Comparison of ENCODE assay signal across 19 cellular contexts in the genomic region with DNA sequence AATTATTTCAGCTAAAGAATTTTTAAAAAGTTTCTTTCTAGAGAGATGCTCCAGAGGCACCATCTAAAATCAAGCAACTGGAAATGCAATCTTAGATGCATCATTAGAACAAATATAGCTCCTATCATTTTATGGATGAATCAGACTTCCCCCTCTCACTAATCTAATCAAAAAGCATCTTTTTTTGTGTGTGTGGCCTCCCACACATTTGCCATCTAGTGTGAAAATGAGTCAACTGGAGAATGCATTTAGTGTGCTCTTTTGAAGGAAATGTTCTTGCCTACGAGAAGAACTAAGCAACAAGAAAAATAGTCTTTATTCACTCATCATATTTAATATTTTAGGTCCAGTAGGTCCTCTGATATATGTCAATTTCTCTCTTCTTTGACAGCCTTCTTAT. TPM values are rescaled to one million over a fixed set of nuclear protein-coding genes. Genes with fewer than 3 reads are reported as not detected.
DNase-seq lines count a peak whose midpoint lies in the region; ATAC-seq and TF ChIP-seq lines count a peak whose summit lies in the region.
"Had no signal": no experiment of that assay in that cellular context is flagged by ENCODE, and none has a peak within 500 bp of the region (broad histone marks: within the 10 kb centered on the region; RNA-seq: fewer than 3 reads in every experiment).

No MANE protein-coding gene starts in this region.

- no TSS peak for BruUV-seq in A673 (replicated peaks; lab: Mats Ljungman, UMichigan)

- peaks cover 25% of the 10 kb centered on the region for H3K9me3 Mint-ChIP-seq in T-helper 2 cell treated with Interferon-gamma antibody and Interleukin-4, amounts not matched to agents 5 μg/mL and 100 μg/mL, for 36 hours
- H3K9me3 Mint-ChIP-seq: H9 had no signal

- no peak for TF ChIP-seq EP300 in tibial nerve (IDR thresholded peaks at IDR 0.05)

- H3K9me3 ChIP-seq in A673 (ENCODE audit: low read depth, low read length, poor library complexity, severe bottlenecking) (no peaks in the 10 kb centered on the region), tibial nerve (no peaks in the 10 kb centered on the region)
- H3K9me3 ChIP-seq: adrenal gland had no signal

- POLR2A ChIA-PET in A673 (lab: Charles Lee; ENCODE audit: low non-redundant PET), result no interaction called here

- H3K27me3 ChIP-seq in A673 (replicated peaks; ENCODE audit: insufficient read depth, low read depth, low read length, poor library complexity), result no peaks in the 10 kb centered on the region
- H3K27me3 ChIP-seq in tibial nerve, result no peaks in the 10 kb centered on the region
- H3K27me3 ChIP-seq: adrenal gland, foreskin keratinocyte had no signal

- TF ChIP-seq CTCF in A673 (conservative IDR thresholded peaks at IDR 0.05; ENCODE audit: low read depth, low read length) (no peak), cardiac fibroblast (IDR thresholded peaks at IDR 0.05; ENCODE audit: low read depth, low read length) (no peak), tibial nerve (IDR thresholded peaks at IDR 0.05) (no peak)

- H3K4me3 ChIP-seq in A673 (ENCODE audit: low read depth, low read length, poor library complexity, severe bottlenecking), result no peak overlapping the region
- H3K4me3 ChIP-seq in cardiac fibroblast (replicated peaks in 1 of 2; ENCODE audit: low read depth in 2 of 2, low read length in 2 of 2), result no peak overlapping the region
- H3K4me3 ChIP-seq in tibial nerve, result no peak overlapping the region
- H3K4me3 ChIP-seq: adrenal gland had no signal

- TF ChIP-seq POLR2A in tibial nerve (IDR thresholded peaks at IDR 0.05), result no peak

- CTCF ChIA-PET in A673 (lab: Charles Lee), result no interaction called here

- ATAC-seq in HG03159 (IDR thresholded peaks at IDR 0.05; ENCODE audit: unreplicated experiment), result no peak
- ATAC-seq: activated CD4-positive, alpha-beta T cell treated with anti-CD3 and anti-CD28 coated beads for 36 hours; effector memory CD8-positive, alpha-beta T cell had no signal

- DNase-seq in A673 (ENCODE audit: low spot score) (peak; percentile 4), LHCN-M2 (ENCODE audit: low read depth) (peak; percentile 44), cardiac fibroblast (ENCODE audit: low read depth in 2 of 2) (peak; percentile 5 to 38), kidney glomerular epithelial cell (lab: John Stamatoyannopoulos, UW) (peak; percentile 48), tibial nerve (ENCODE audit: low spot score in 2 of 2) (no peak)
- DNase-seq in T-helper 2 cell treated with Interferon-gamma antibody and Interleukin-4, amounts not matched to agents 5 μg/mL and 100 μg/mL, for 36 hours (ENCODE audit: low spot score), result no peak
- no peak for DNase-seq in activated CD4-positive, alpha-beta T cell treated with anti-CD3 and anti-CD28 coated beads for 48 hours
- DNase-seq: activated CD4-positive, alpha-beta T cell treated with anti-CD3 and anti-CD28 coated beads for 36 hours; activated effector memory CD4-positive, alpha-beta T cell treated with Interleukin-2 at 50 U/mL for 16 hours; adrenal gland; CD4-positive, CD25-positive, alpha-beta regulatory T cell; DMS79; effector memory CD8-positive, alpha-beta T cell; H9; NCI-H1048; retina had no signal

- no peaks in the 10 kb centered on the region for H3K36me3 Mint-ChIP-seq in T-helper 2 cell treated with Interferon-gamma antibody and Interleukin-4, amounts not matched to agents 5 μg/mL and 100 μg/mL, for 36 hours (ENCODE audit: low read depth)
- H3K36me3 Mint-ChIP-seq: CD4-positive, CD25-positive, alpha-beta regulatory T cell had no signal

- H3K4me1 Mint-ChIP-seq in T-helper 2 cell treated with Interferon-gamma antibody and Interleukin-4, amounts not matched to agents 5 μg/mL and 100 μg/mL, for 36 hours (ENCODE audit: low read depth), result no peaks in the 10 kb centered on the region
- H3K4me1 Mint-ChIP-seq: activated CD4-positive, alpha-beta T cell treated with anti-CD3 and anti-CD28 coated beads for 36 hours; CD4-positive, CD25-positive, alpha-beta regulatory T cell; H9; neural crest cell had no signal

- intact Hi-C loops in A673 (cut with micrococcal nuclease; ENCODE audit: unreplicated experiment), result no loop called here

- H3K4me1 ChIP-seq in A673 (ENCODE audit: insufficient read depth, low read length, poor library complexity, severe bottlenecking) (no peaks in the 10 kb centered on the region), tibial nerve (no peaks in the 10 kb centered on the region)
- H3K4me1 ChIP-seq: adrenal gland had no signal

- no peaks in the 10 kb centered on the region for H3K27me3 Mint-ChIP-seq in T-helper 2 cell treated with Interferon-gamma antibody and Interleukin-4, amounts not matched to agents 5 μg/mL and 100 μg/mL, for 36 hours (ENCODE audit: low read depth)
- H3K27me3 Mint-ChIP-seq: activated CD4-positive, alpha-beta T cell treated with anti-CD3 and anti-CD28 coated beads for 36 hours; CD4-positive, CD25-positive, alpha-beta regulatory T cell; effector memory CD8-positive, alpha-beta T cell had no signal

- 24 to 35% methylated on average over 1 of the region's 1 CpG for WGBS in tibial nerve, 2 donors

- no peak overlapping the region for H3K4me3 Mint-ChIP-seq in T-helper 2 cell treated with Interferon-gamma antibody and Interleukin-4, amounts not matched to agents 5 μg/mL and 100 μg/mL, for 36 hours
- H3K4me3 Mint-ChIP-seq: activated CD4-positive, alpha-beta T cell treated with anti-CD3 and anti-CD28 coated beads for 36 hours; CD4-positive, CD25-positive, alpha-beta regulatory T cell; effector memory CD8-positive, alpha-beta T cell; H9; neural crest cell had no signal

- H3K36me3 ChIP-seq in A673 (ENCODE audit: insufficient read depth, low read length, poor library complexity, severe bottlenecking) (no peaks in the 10 kb centered on the region), tibial nerve (no peaks in the 10 kb centered on the region)
- H3K36me3 ChIP-seq: adrenal gland had no signal

- H3K27ac ChIP-seq in A673 (ENCODE audit: low read depth, low read length, poor library complexity, severe bottlenecking), result no peak overlapping the region
- H3K27ac ChIP-seq in tibial nerve, result peak overlapping the region in 1 of 4 donors; percentile 39
- H3K27ac ChIP-seq: adrenal gland, foreskin keratinocyte had no signal

- no peak overlapping the region for H3K27ac Mint-ChIP-seq in T-helper 2 cell treated with Interferon-gamma antibody and Interleukin-4, amounts not matched to agents 5 μg/mL and 100 μg/mL, for 36 hours
- H3K27ac Mint-ChIP-seq: activated CD4-positive, alpha-beta T cell treated with anti-CD3 and anti-CD28 coated beads for 36 hours; CD4-positive, CD25-positive, alpha-beta regulatory T cell; effector memory CD8-positive, alpha-beta T cell; H9 had no signal

RNA-seq across cellular contexts. Expression of a gene that starts 39.5 kb away (rescaled TPM):
- total RNA-seq in A673 (2021) (0.22 and 0.24 TPM in 2 replicates), LHCN-M2 (2014; rRNA removed) (3.7 and 5.4 TPM in 2 replicates), tibial nerve (10 to 100 TPM; 12.3 to 17.7 (median 14.2) TPM)
- polyA plus RNA-seq in LHCN-M2 (2012), result 2.0 TPM
- total RNA-seq: activated CD4-positive, alpha-beta T cell treated with anti-CD3 and anti-CD28 coated beads for 36 hours; CD4-positive, CD25-positive, alpha-beta regulatory T cell had no signal
- polyA plus RNA-seq: CD4-positive, CD25-positive, alpha-beta regulatory T cell had no signal

Comparison
In these comparisons a context has a peak if more than half of its experiments do, and no peak if none do; other contexts are left out.
1. DNase-seq: peak in A673 (single experiment), LHCN-M2 (single experiment), cardiac fibroblast (2 of 2) and kidney glomerular epithelial cell (single experiment); none in tibial nerve (0 of 2), T-helper 2 cell treated with Interferon-gamma antibody and Interleukin-4, amounts not matched to agents 5 μg/mL and 100 μg/mL, for 36 hours (single experiment) and activated CD4-positive, alpha-beta T cell treated with anti-CD3 and anti-CD28 coated beads for 48 hours (single experiment).